14 cellular contexts compared by ENCODE assay signal in the genomic region with DNA sequence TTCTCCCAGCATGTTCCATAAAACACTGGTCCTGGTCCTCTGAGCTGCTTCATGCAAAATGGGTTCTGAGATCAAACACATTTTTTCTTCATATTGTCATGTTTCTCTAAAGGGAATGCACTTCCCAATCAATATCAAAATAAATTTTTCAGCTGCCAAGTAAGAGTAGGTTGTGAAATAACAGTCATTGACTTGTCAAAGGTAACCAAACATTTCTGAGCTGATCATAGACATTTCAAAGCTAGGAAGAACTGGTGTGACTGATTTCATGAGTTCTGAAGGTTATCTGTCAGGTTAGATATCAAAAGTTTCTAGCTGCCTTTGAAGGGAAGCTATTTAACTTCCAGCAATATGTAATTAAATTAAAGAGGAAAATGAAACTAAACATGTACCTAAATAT.
DNase-seq lines count a peak whose midpoint lies in the region; ATAC-seq, FAIRE-seq and TF ChIP-seq lines count a peak whose summit lies in the region.
"Had no signal": no experiment of that assay in that cellular context is flagged by ENCODE, and none has a peak within 500 bp of the region (broad histone marks: within the 10 kb centered on the region; RNA-seq: fewer than 3 reads in every experiment).

No MANE protein-coding gene starts in this region.

- H3K18ac ChIP-seq in H1 (ENCODE audit: extremely low read depth, low read length) = no peak overlapping the region

- H3K79me2 ChIP-seq in GM23248 (ENCODE audit: insufficient read depth) (no peaks in the 10 kb centered on the region), H1 (ENCODE audit: control insufficient read depth in 1 of 2, insufficient read depth in 2 of 2, low read length in 2 of 2) (no peaks in the 10 kb centered on the region)

- H3K4me1 ChIP-seq in GM23248 (ENCODE audit: insufficient read depth) (peaks cover 4% of the 10 kb centered on the region; the same call in 1 of the 2 replicates), H1 (replicated peaks in 1 of 4; ENCODE audit: control insufficient read depth in 3 of 4, insufficient read depth in 4 of 4, low read length in 3 of 4) (peaks cover 0 to 5% (median 3%) of the 10 kb centered on the region in 4 experiments; a peak in 2 of 7 replicates), breast epithelium (no peaks in the 10 kb centered on the region)
- H3K4me1 ChIP-seq: A549 had no signal

- no peaks in the 10 kb centered on the region for H4K20me1 ChIP-seq in GM23248 (ENCODE audit: insufficient read depth)
- no peaks in the 10 kb centered on the region for H4K20me1 ChIP-seq in H1 (replicated peaks in 1 of 2; ENCODE audit: control insufficient read depth in 1 of 2, insufficient read depth in 2 of 2, low read length in 2 of 2)

- H3K27me3 Mint-ChIP-seq in mesothelial cell of epicardium (ENCODE audit: low read depth) = no peaks in the 10 kb centered on the region
- H3K27me3 Mint-ChIP-seq: CD4-positive, alpha-beta memory T cell had no signal

- H3K4me1 Mint-ChIP-seq in mesothelial cell of epicardium = peaks cover 29% of the 10 kb centered on the region
- H3K4me1 Mint-ChIP-seq: CD4-positive, alpha-beta memory T cell had no signal

- H3K36me3 ChIP-seq in GM23248 (ENCODE audit: low read depth) = no peaks in the 10 kb centered on the region
- no peaks in the 10 kb centered on the region for H3K36me3 ChIP-seq in H1 (ENCODE audit: control insufficient read depth in 2 of 4, insufficient read depth in 4 of 4, low read length in 3 of 4)
- no peaks in the 10 kb centered on the region for H3K36me3 ChIP-seq in breast epithelium
- H3K36me3 ChIP-seq: BE2C had no signal

- TF ChIP-seq RAD21 in H1 (IDR thresholded peaks at IDR 0.05 in 1 of 2, conservative IDR thresholded peaks at IDR 0.05 in 1 of 2; ENCODE audit: low read depth in 2 of 2, low read length in 2 of 2) = no peak

- POLR2A ChIA-PET in H1 (lab: Charles Lee; ENCODE audit: partially characterized antibody) = no interaction called here

- no peak for TF ChIP-seq EP300 in H1 (IDR thresholded peaks at IDR 0.05; ENCODE audit: borderline replicate concordance in 1 of 2, low read depth in 2 of 2, low read length in 2 of 2)

- TF ChIP-seq CTCF in H1 (IDR thresholded peaks at IDR 0.05; ENCODE audit: control extremely low read depth in 1 of 3, insufficient read depth in 1 of 3, low read depth in 1 of 3, low read length in 3 of 3) = no peak
- TF ChIP-seq CTCF in mesothelial cell of epicardium (IDR thresholded peaks at IDR 0.05; ENCODE audit: unreplicated experiment) = no peak
- TF ChIP-seq CTCF in breast epithelium (IDR thresholded peaks at IDR 0.05) = no peak

- H4K8ac ChIP-seq in H1 (ENCODE audit: extremely low read depth, insufficient read depth, low read length) = no peak overlapping the region

- in situ Hi-C loops in GM23248 (cut with MboI) = no loop called here

- H3K9me3 Mint-ChIP-seq in mesothelial cell of epicardium = no peaks in the 10 kb centered on the region
- H3K9me3 Mint-ChIP-seq: CD4-positive, alpha-beta memory T cell had no signal

- no peak overlapping the region for H2BK12ac ChIP-seq in H1 (ENCODE audit: low read depth, low read length)

- H3K36me3 Mint-ChIP-seq in mesothelial cell of epicardium = no peaks in the 10 kb centered on the region
- H3K36me3 Mint-ChIP-seq: CD4-positive, alpha-beta memory T cell had no signal

- H2AFZ ChIP-seq in GM23248 (peak overlapping the region; percentile 22), H1 (ENCODE audit: low read length) (no peak overlapping the region)

- H3K27ac Mint-ChIP-seq in mesothelial cell of epicardium = peak overlapping the region; percentile 25
- H3K27ac Mint-ChIP-seq: CD4-positive, alpha-beta memory T cell had no signal

- no peak overlapping the region for H3K4ac ChIP-seq in H1 (replicated peaks; ENCODE audit: insufficient read length, low read depth, low read length)

- H2BK20ac ChIP-seq in H1 (ENCODE audit: low read length) = no peak overlapping the region

- H3K23ac ChIP-seq in H1 (ENCODE audit: insufficient read length) = no peak overlapping the region

- no peaks in the 10 kb centered on the region for H3K79me1 ChIP-seq in H1 (ENCODE audit: low read depth, low read length)

- H3K9me3 ChIP-seq in GM23248 (ENCODE audit: low read depth) = no peaks in the 10 kb centered on the region
- no peaks in the 10 kb centered on the region for H3K9me3 ChIP-seq in H1 (ENCODE audit: insufficient read depth in 2 of 2, low read depth in 1 of 2, low read length in 1 of 2)
- no peaks in the 10 kb centered on the region for H3K9me3 ChIP-seq in breast epithelium
- H3K9me3 ChIP-seq: A549, BE2C had no signal

- H2BK15ac ChIP-seq in H1 (ENCODE audit: low read length) = no peak overlapping the region

- no peaks in the 10 kb centered on the region for H3K23me2 ChIP-seq in H1 (ENCODE audit: low read depth, low read length)

- no peak overlapping the region for H2AK5ac ChIP-seq in H1 (ENCODE audit: low read depth, low read length)

- no peak overlapping the region for H2BK120ac ChIP-seq in H1 (replicated peaks; ENCODE audit: low read depth, low read length)

- no peaks in the 10 kb centered on the region for H3K27me3 ChIP-seq in GM23248 (replicated peaks; ENCODE audit: insufficient read depth)
- H3K27me3 ChIP-seq in H1 (replicated peaks in 1 of 4; ENCODE audit: control insufficient read depth in 3 of 4, extremely low read depth in 1 of 4, insufficient read depth in 3 of 4, low read length in 3 of 4) = no peaks in the 10 kb centered on the region
- no peaks in the 10 kb centered on the region for H3K27me3 ChIP-seq in breast epithelium
- H3K27me3 ChIP-seq: BE2C had no signal

- no peak overlapping the region for H3K14ac ChIP-seq in H1 (ENCODE audit: insufficient read length)

- no peak for ATAC-seq in GM21786 (IDR thresholded peaks at IDR 0.05; ENCODE audit: unreplicated experiment)
- ATAC-seq: A549 had no signal

- no peak overlapping the region for H4K5ac ChIP-seq in H1 (ENCODE audit: insufficient read length, low read depth, low read length)

- H3K4me3 Mint-ChIP-seq in mesothelial cell of epicardium = no peak overlapping the region
- H3K4me3 Mint-ChIP-seq: CD4-positive, alpha-beta memory T cell had no signal

- no peaks in the 10 kb centered on the region for H3F3A ChIP-seq in GM23248 (ENCODE audit: insufficient read depth)

- H3K4me2 ChIP-seq in GM23248 (ENCODE audit: unreplicated experiment) (peak overlapping the region; percentile 16), H1 (ENCODE audit: insufficient read depth in 1 of 2, low read depth in 2 of 2, low read length in 2 of 2) (no peak overlapping the region)
- H3K4me2 ChIP-seq: A549 had no signal

- DNase-seq in GM23248 = no peak
- DNase-seq in HuH-7 (ENCODE audit: low spot score) = peak; percentile 13
- no peak for DNase-seq in H1 (ENCODE audit: low read depth in 1 of 2, low spot score in 2 of 2)
- DNase-seq in mesothelial cell of epicardium (ENCODE audit: low spot score in 2 of 2, unreplicated experiment in 2 of 2) = no peak
- no peak for DNase-seq in NCI-H2107 treated with DMSO at 0.1 percent for 48 hours (lab: John Stamatoyannopoulos, UW; ENCODE audit: unreplicated experiment)
- DNase-seq in dermis blood vessel endothelial cell = no peak
- no peak for DNase-seq in breast epithelium (ENCODE audit: low spot score in 2 of 2)
- DNase-seq: BE2C; CD4-positive, alpha-beta memory T cell; GOT3; HCEC 1CT had no signal

- intact Hi-C loops in breast epithelium (cut with DNase I; ENCODE audit: low total_unique reads) = no loop called here

- CTCF ChIA-PET in H1 (lab: Charles Lee; ENCODE audit: partially characterized antibody) = interaction anchor here (1.9 kb wide), 1 partner anchor 11 kb away, joined by 4 read pairs; no protein-coding TSS in a partner anchor

- peak; percentile 24 for FAIRE-seq in H1 (lab: Jason Lieb, UNC)
- FAIRE-seq: A549 had no signal

- H4K91ac ChIP-seq in H1 (replicated peaks; ENCODE audit: insufficient read length, low read length) = no peak overlapping the region

- H3K56ac ChIP-seq in H1 (replicated peaks; ENCODE audit: insufficient read length, low read depth, low read length) = no peak overlapping the region

- H3K27ac ChIP-seq in GM23248 (no peak overlapping the region), H1 (ENCODE audit: low read depth, low read length) (no peak overlapping the region), breast epithelium (no peak overlapping the region)
- H3K27ac ChIP-seq: A549, C4-2B had no signal

- H3K9me2 ChIP-seq in GM23248 (ENCODE audit: insufficient read depth) = no peaks in the 10 kb centered on the region

- H2BK5ac ChIP-seq in H1 (ENCODE audit: low read depth, low read length) = no peak overlapping the region

- TF ChIP-seq POLR2A in H1 (IDR thresholded peaks at IDR 0.05; ENCODE audit: control extremely low read depth in 1 of 2, low read depth in 2 of 2, low read length in 2 of 2) (no peak), breast epithelium (IDR thresholded peaks at IDR 0.05) (no peak)

- H3K4me3 ChIP-seq in GM23248 (no peak overlapping the region), H1 (ENCODE audit: extremely low read depth in 1 of 4, insufficient read depth in 2 of 4, low read depth in 3 of 4, low read length in 4 of 4) (no peak overlapping the region), breast epithelium (no peak overlapping the region)
- H3K4me3 ChIP-seq: A549 had no signal

- H3K9ac ChIP-seq in GM23248 = no peak overlapping the region
- no peak overlapping the region for H3K9ac ChIP-seq in H1 (replicated peaks in 1 of 4; ENCODE audit: extremely low read depth in 1 of 4, low read depth in 3 of 4, low read length in 3 of 4)

TF ChIP-seq in H1, 55 proteins besides CTCF, POLR2A, EP300 and RAD21:
- TF ChIP-seq, protein P1, sequence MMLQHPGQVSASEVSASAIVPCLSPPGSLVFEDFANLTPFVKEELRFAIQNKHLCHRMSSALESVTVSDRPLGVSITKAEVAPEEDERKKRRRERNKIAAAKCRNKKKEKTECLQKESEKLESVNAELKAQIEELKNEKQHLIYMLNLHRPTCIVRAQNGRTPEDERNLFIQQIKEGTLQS (IDR thresholded peaks at IDR 0.05; ENCODE audit: insufficient read depth, low read depth, low read length) = no peak
TF ChIP-seq in H1: peak in this region for 0.
